ENCODE assay signal across 8 cellular contexts in genomic region chr3:23202921-23203650, GRCh38. TPM values are rescaled to one million over a fixed set of nuclear protein-coding genes. Genes with fewer than 3 reads are reported as not detected.
A peak's percentile ranks its signal among the peaks of the same experiment; 100 is the strongest.
DNase-seq lines count a peak whose midpoint lies in the region; ATAC-seq and TF ChIP-seq lines count a peak whose summit lies in the region.

TSS of gene UBE2E2 (plus strand) at chr3:23203327.

- peak within 1 kb of the TSS; percentile 94 for H3K4me2 ChIP-seq in osteoblast (ENCODE audit: insufficient read depth, low read length)

- no peak for TF ChIP-seq EP300 in upper lobe of left lung (IDR thresholded peaks at IDR 0.05)

- no peaks in the 10 kb centered on the region for H3K36me3 ChIP-seq in osteoblast (ENCODE audit: insufficient read depth, low read length)
- H3K36me3 ChIP-seq in upper lobe of left lung, result no peaks in the 10 kb centered on the region

- H3K27me3 ChIP-seq in osteoblast (ENCODE audit: insufficient read depth, low read length) (peaks cover 8% of the 10 kb centered on the region), upper lobe of left lung (no peaks in the 10 kb centered on the region)

- H3K4me1 ChIP-seq in osteoblast (ENCODE audit: insufficient read depth, low read length) (peaks cover 11% of the 10 kb centered on the region), upper lobe of left lung (peaks cover 6 to 19% (median 9%) of the 10 kb centered on the region in 4 donors)

- 0 to 1% methylated on average over 12 to 51 of the region's 99 CpGs for WGBS in upper lobe of left lung, 2 donors

- peaks cover 27% of the 10 kb centered on the region for H4K20me1 ChIP-seq in osteoblast (ENCODE audit: insufficient read depth, low read length)

- peaks cover 47% of the 10 kb centered on the region for H3K79me2 ChIP-seq in osteoblast (ENCODE audit: insufficient read depth, low read length)

- H2AFZ ChIP-seq in osteoblast (ENCODE audit: low read length), result peak within 1 kb of the TSS; percentile 99

- TF ChIP-seq CTCF in RWPE1 (conservative IDR thresholded peaks at IDR 0.05; ENCODE audit: low read depth) (no peak), osteoblast (IDR thresholded peaks at IDR 0.05; ENCODE audit: extremely low read depth, low read depth, low read length) (no peak), upper lobe of left lung (IDR thresholded peaks at IDR 0.05) (no peak)

- POLR2A ChIA-PET in RWPE1 (lab: Yijun Ruan, JAX; ENCODE audit: low non-redundant PET), result no interaction called here

- H3K4me3 ChIP-seq in osteoblast (ENCODE audit: insufficient read depth, low read length), result peak within 1 kb of the TSS; percentile 91
- H3K4me3 ChIP-seq in upper lobe of left lung, result peak within 1 kb of the TSS; percentile 64 to 96 (median 86)

- peak in 3 of 4 donors; percentile 44 to 76 (median 66) for TF ChIP-seq POLR2A in upper lobe of left lung (IDR thresholded peaks at IDR 0.05)

- H3K27ac ChIP-seq in RWPE1, result peak within 1 kb of the TSS; percentile 74
- peak within 1 kb of the TSS; percentile 67 for H3K27ac ChIP-seq in osteoblast (ENCODE audit: low read depth, low read length)
- H3K27ac ChIP-seq in upper lobe of left lung, result peak within 1 kb of the TSS; percentile 82 to 90 (median 86)

- CTCF ChIA-PET in RWPE1 (lab: Yijun Ruan, JAX), result no interaction called here

- intact Hi-C loops in head of caudate nucleus (cut with DNase I), result loop anchor here (10.0 kb wide), 1 partner anchor 612 kb away; no protein-coding TSS in a partner anchor

- peak; percentile 60 for ATAC-seq in GM19467 (IDR thresholded peaks at IDR 0.05; ENCODE audit: unreplicated experiment)
- ATAC-seq in HG03571 (IDR thresholded peaks at IDR 0.05; ENCODE audit: unreplicated experiment), result peak; percentile 70
- ATAC-seq in upper lobe of left lung (ENCODE audit: low FRiP score in 2 of 2), result peak; percentile 87 to 95

- no peaks in the 10 kb centered on the region for H3K9me3 ChIP-seq in osteoblast (ENCODE audit: low read depth, low read length)
- H3K9me3 ChIP-seq in upper lobe of left lung, result no peaks in the 10 kb centered on the region

- DNase-seq in COR-L47 (lab: John Stamatoyannopoulos, UW) (peak; percentile 16), RWPE1 (ENCODE audit: low spot score) (peak; percentile 71), head of caudate nucleus (peak in 39 of 42 donors; percentile 25 to 89 (median 77)), osteoblast (ENCODE audit: insufficient read length, low spot score, missing footprints) (peak; percentile 98), upper lobe of left lung (peak; percentile 69 to 95)
- DNase-seq in activated naive CD8-positive, alpha-beta T cell treated with anti-CD3 and anti-CD28 coated beads, Interleukin-2, amount 50 U/mL, for 16 hours (ENCODE audit: low read depth, low spot score), result peak; percentile 31

RNA-seq across cellular contexts. Expression of gene UBE2E2, which starts in this region (rescaled TPM):
- total RNA-seq in osteoblast, result 49.6 and 59.2 TPM in 2 replicates
- total RNA-seq in upper lobe of left lung, result 10 to 100 TPM; 18.3 to 61.5 (median 41.9) TPM

Comparison
In these comparisons a context has a peak if more than half of its experiments do, and no peak if none do; other contexts are left out.
1. Peak in every context shown above with its lines: DNase-seq, ATAC-seq, H3K4me3 ChIP-seq and H3K27ac ChIP-seq.
2. DNase-seq: peak in every context shown above with its lines; median percentile 98 in osteoblast; 82 in upper lobe of left lung; 77 in head of caudate nucleus; 71 in RWPE1; 31 in activated naive CD8-positive, alpha-beta T cell treated with anti-CD3 and anti-CD28 coated beads, Interleukin-2, amount 50 U/mL, for 16 hours; 16 in COR-L47.